Comparison of ENCODE assay signal across 1 cellular context in genomic region chr17:17241656-17242055, GRCh38.
A peak's percentile ranks its signal among the peaks of the same experiment; 100 is the strongest.
TF ChIP-seq lines count a peak whose summit lies in the region.

No MANE protein-coding gene starts in this region.

TF ChIP-seq in K562, 482 proteins besides CTCF, POLR2A, EP300 and RAD21:
- no peak for TF ChIP-seq RFX1 (IDR thresholded peaks at IDR 0.05)
- TF ChIP-seq KLF13 (tag; IDR thresholded peaks at IDR 0.05; ENCODE audit: borderline replicate concordance, low read depth) = no peak
- no peak for TF ChIP-seq MAX (CRISPR knock-in tag; IDR thresholded peaks at IDR 0.05)
- peak; percentile 61; the same call in 1 of the 2 replicates for TF ChIP-seq ZNF431 (CRISPR knock-in tag; IDR thresholded peaks at IDR 0.05)
- no peak for TF ChIP-seq THRAP3 (IDR thresholded peaks at IDR 0.05; ENCODE audit: borderline replicate concordance)
- no peak for TF ChIP-seq HNRNPK (IDR thresholded peaks at IDR 0.05; ENCODE audit: low read depth, low read length, poor library complexity, severe bottlenecking)
- no peak for TF ChIP-seq AFF1 (IDR thresholded peaks at IDR 0.05; ENCODE audit: low read depth in 1 of 2, partially characterized antibody in 2 of 2)
- no peak for TF ChIP-seq ZNF146 (CRISPR knock-in tag; IDR thresholded peaks at IDR 0.05; ENCODE audit: unreplicated experiment)
